8 cellular contexts compared by ENCODE assay signal in the genomic region with DNA sequence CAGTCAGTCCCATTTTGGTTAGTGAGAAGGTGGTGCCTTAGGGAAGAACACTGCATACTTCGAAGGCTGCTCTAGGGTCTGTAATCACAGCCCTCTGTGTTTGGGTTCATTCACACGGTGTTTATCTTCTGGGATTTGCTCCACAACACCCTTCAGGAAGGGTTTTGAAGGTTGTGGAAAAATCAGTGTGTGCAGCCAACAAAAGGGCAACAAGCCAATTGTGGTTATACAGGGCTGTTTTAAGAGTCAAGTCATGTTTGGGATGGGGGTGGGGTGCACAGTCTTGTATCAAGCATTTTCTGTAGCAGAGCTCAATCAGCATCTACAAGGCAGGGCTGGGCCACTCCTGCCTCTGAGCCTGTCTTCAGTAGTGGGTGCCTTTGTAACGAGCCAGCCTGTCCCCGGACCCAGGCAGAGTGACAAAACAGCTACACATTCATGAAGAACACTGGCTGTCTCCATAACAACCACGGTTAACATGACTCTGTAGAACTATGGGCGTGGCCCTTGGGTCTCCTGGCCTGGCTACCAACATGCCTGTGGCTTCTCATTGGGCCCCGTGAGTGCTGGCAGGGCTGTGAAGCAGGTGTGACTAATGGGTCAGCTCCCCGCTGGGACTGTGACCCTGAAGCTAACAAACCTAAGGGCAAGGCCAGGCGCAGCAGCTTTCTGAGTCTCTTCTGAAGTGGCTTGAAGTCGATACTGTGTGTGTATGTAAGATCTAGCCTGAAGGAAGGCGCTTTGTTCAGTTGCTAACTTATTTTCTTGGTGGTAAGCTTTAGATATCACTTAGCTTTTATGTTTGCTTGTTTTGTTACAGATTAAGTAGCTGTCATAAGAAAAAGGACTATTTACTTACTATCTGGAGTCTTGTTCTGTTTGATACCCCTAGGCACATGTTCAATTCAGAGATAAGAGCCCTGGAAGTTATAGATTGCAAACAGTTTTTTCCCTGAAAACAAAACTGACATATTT. TPM values are rescaled to one million over a fixed set of nuclear protein-coding genes. Genes with fewer than 3 reads are reported as not detected.
DNase-seq lines count a peak whose midpoint lies in the region; TF ChIP-seq lines count a peak whose summit lies in the region.

No MANE protein-coding gene starts in this region.

- H3K4me3 ChIP-seq in HFF-Myc (replicated peaks; ENCODE audit: low read depth, low read length) (no peak overlapping the region), liver (ENCODE audit: low read depth in 1 of 3, low read length in 3 of 3) (no peak overlapping the region)

- peaks cover under 1% of the 10 kb centered on the region for H3K4me1 Mint-ChIP-seq in activated T-cell treated with anti-CD3 and anti-CD28 coated beads, Interleukin-2, amount 50 U/mL, for 24 hours (ENCODE audit: low read depth)

- TF ChIP-seq CTCF in HFF-Myc (IDR thresholded peaks at IDR 0.05; ENCODE audit: low read depth, low read length, missing control alignments) (no peak), liver (IDR thresholded peaks at IDR 0.05; ENCODE audit: low read depth, low read length, missing input control) (no peak)

- H3K36me3 ChIP-seq in liver (ENCODE audit: control insufficient read depth in 4 of 4, insufficient read depth in 3 of 4, low read depth in 1 of 4, low read length in 3 of 4), result no peaks in the 10 kb centered on the region

- no peaks in the 10 kb centered on the region for H3K27me3 ChIP-seq in liver (ENCODE audit: control insufficient read depth in 4 of 4, insufficient read depth in 4 of 4, low read length in 3 of 4)

- H3K27ac ChIP-seq in liver (ENCODE audit: low read depth in 1 of 2, low read length in 2 of 2), result no peak overlapping the region

- no peak overlapping the region for H3K4me3 Mint-ChIP-seq in activated T-cell treated with anti-CD3 and anti-CD28 coated beads, Interleukin-2, amount 50 U/mL, for 24 hours

- peaks cover 5% of the 10 kb centered on the region for H3K27me3 Mint-ChIP-seq in activated T-cell treated with anti-CD3 and anti-CD28 coated beads, Interleukin-2, amount 50 U/mL, for 24 hours

- no peaks in the 10 kb centered on the region for H3K4me1 ChIP-seq in liver (ENCODE audit: control insufficient read depth in 4 of 4, insufficient read depth in 4 of 4, low read length in 3 of 4)

- H3K9me3 Mint-ChIP-seq in activated T-cell treated with anti-CD3 and anti-CD28 coated beads, Interleukin-2, amount 50 U/mL, for 24 hours, result no peaks in the 10 kb centered on the region

- no peak overlapping the region for H3K27ac Mint-ChIP-seq in activated T-cell treated with anti-CD3 and anti-CD28 coated beads, Interleukin-2, amount 50 U/mL, for 24 hours

- H3K36me3 Mint-ChIP-seq in activated T-cell treated with anti-CD3 and anti-CD28 coated beads, Interleukin-2, amount 50 U/mL, for 24 hours (ENCODE audit: low read depth), result no peaks in the 10 kb centered on the region

- DNase-seq in HFF-Myc (ENCODE audit: extremely low read depth, low read depth) (peak; percentile 63), NCI-H526 treated with DMSO at 0.1 percent for 48 hours (lab: John Stamatoyannopoulos, UW) (peak; percentile 63), dedifferentiated amniotic fluid mesenchymal stem cell (ENCODE audit: extremely low spot score) (peak; percentile 44), ureter (ENCODE audit: low spot score) (peak; percentile 51), KG1 (lab: John Stamatoyannopoulos, UW) (no peak), NCI-H446 treated with DMSO at 0.1 percent for 48 hours (lab: John Stamatoyannopoulos, UW) (no peak)
- DNase-seq in activated T-cell treated with anti-CD3 and anti-CD28 coated beads, Interleukin-2, amount 50 U/mL, for 24 hours, result no peak

- no peak overlapping the region for H3K9ac ChIP-seq in liver (ENCODE audit: low read depth in 1 of 2, low read length in 2 of 2)

- WGBS in liver, result 40% methylated on average over 11 of the region's 11 CpGs

- H3K9me3 ChIP-seq in liver (ENCODE audit: control insufficient read depth in 4 of 4, low read length in 3 of 4), result no peaks in the 10 kb centered on the region

- no peak for TF ChIP-seq RAD21 in liver (IDR thresholded peaks at IDR 0.05)

TF ChIP-seq in liver, 16 proteins besides CTCF, POLR2A, EP300 and RAD21:
- TF ChIP-seq SP1 (IDR thresholded peaks at IDR 0.05), result peak; percentile 69
- TF ChIP-seq FOXA1 (IDR thresholded peaks at IDR 0.05), result no peak
- no peak for TF ChIP-seq TAF1 (conservative IDR thresholded peaks at IDR 0.05)
- no peak for TF ChIP-seq NR2F2 (IDR thresholded peaks at IDR 0.05)
- TF ChIP-seq RXRA (IDR thresholded peaks at IDR 0.05), result peak; percentile 25 to 82
- TF ChIP-seq HNF4A (conservative IDR thresholded peaks at IDR 0.05), result peak in 1 of 2 donors; percentile 57
- TF ChIP-seq JUND (IDR thresholded peaks at IDR 0.05), result peak in 1 of 2 donors; percentile 13

RNA-seq across cellular contexts. Expression of gene GOLM1, which starts 27.9 kb away (rescaled TPM):
- total RNA-seq in liver (10 to 100 TPM in 1 of 2 donors, 1 to 10 TPM in 1; 9.2 to 28.5 TPM), ureter (54.5 TPM)
- polyA plus RNA-seq in liver, result 10 to 100 TPM in 1 of 2 donors, 1 to 10 TPM in 1; 7.9 to 17.1 TPM

Comparison
In these comparisons a context has a peak if more than half of its experiments do, and no peak if none do; other contexts are left out.
1. DNase-seq: peak in HFF-Myc (single experiment), NCI-H526 treated with DMSO at 0.1 percent for 48 hours (single experiment), dedifferentiated amniotic fluid mesenchymal stem cell (single experiment) and ureter (single experiment); none in KG1 (single experiment), NCI-H446 treated with DMSO at 0.1 percent for 48 hours (single experiment) and activated T-cell treated with anti-CD3 and anti-CD28 coated beads, Interleukin-2, amount 50 U/mL, for 24 hours (single experiment).